ENCODE assay signal across 1 cellular context in the genomic region with DNA sequence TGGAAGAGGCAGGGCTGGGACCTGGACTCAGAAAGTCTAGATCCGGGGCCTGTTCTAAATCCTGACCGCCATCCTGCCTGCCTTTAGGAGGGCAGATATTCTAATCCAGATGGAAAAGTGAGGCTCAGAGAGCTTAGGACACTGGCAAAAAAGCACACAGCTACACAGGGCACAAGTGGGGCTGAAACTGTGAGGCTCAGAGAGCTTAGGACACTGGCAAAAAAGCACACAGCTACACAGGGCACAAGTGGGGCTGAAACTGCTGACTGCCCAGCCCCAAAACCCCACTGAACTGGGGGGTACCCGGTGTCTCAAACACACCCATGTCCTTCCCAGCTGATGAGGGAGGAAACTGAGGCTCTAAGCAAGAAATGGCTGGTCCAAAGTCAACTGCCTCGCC.
TF ChIP-seq lines count a peak whose summit lies in the region.

No MANE protein-coding gene starts in this region.

TF ChIP-seq in WTC11, 78 proteins besides CTCF, POLR2A, EP300 and RAD21:
- TF ChIP-seq ZNF232 (CRISPR knock-in tag; IDR thresholded peaks at IDR 0.05) (no peak), ATF1 (CRISPR knock-in tag; IDR thresholded peaks at IDR 0.05) (no peak), SP1 (CRISPR knock-in tag; conservative IDR thresholded peaks at IDR 0.05) (no peak)
